ENCODE assay signal across 20 cellular contexts in genomic region chr4:6418193-6418755, GRCh38. TPM values are rescaled to one million over a fixed set of nuclear protein-coding genes. Genes with fewer than 3 reads are reported as not detected.
"Had no signal": no experiment of that assay in that cellular context is flagged by ENCODE, and none has a peak within 500 bp of the region (broad histone marks: within the 10 kb centered on the region; RNA-seq: fewer than 3 reads in every experiment).

No MANE protein-coding gene starts in this region.

- H3K36me3 Mint-ChIP-seq: activated naive CD4-positive, alpha-beta T cell treated with anti-CD3 and anti-CD28 coated beads, Interleukin-2, amount 50 U/mL, for 72 hours; WTC11 had no signal

- H3K27ac Mint-ChIP-seq: activated naive CD4-positive, alpha-beta T cell treated with anti-CD3 and anti-CD28 coated beads, Interleukin-2, amount 50 U/mL, for 72 hours; WTC11 had no signal

- H3K9me3 ChIP-seq: breast epithelium had no signal

- ATAC-seq: activated naive CD4-positive, alpha-beta T cell treated with anti-CD3 and anti-CD28 coated beads, Interleukin-2, amount 50 U/mL, for 72 hours; activated T-cell treated with anti-CD3 and anti-CD28 coated beads, Interleukin-2, amount 50 U/mL, for 4 hours; T-helper 17 cell; WTC11 had no signal

- H3K36me3 ChIP-seq: breast epithelium had no signal

- H3K4me3 Mint-ChIP-seq: activated T-cell treated with anti-CD3 and anti-CD28 coated beads, Interleukin-2, amount 50 U/mL, for 4 hours; T-helper 17 cell; WTC11 had no signal

- H3K27ac ChIP-seq: breast epithelium had no signal

- H3K4me3 ChIP-seq: breast epithelium had no signal

- H3K4me1 ChIP-seq: breast epithelium had no signal

- FAIRE-seq: RCC 7860 had no signal

- H3K9me3 Mint-ChIP-seq: activated naive CD4-positive, alpha-beta T cell treated with anti-CD3 and anti-CD28 coated beads, Interleukin-2, amount 50 U/mL, for 72 hours; activated T-cell treated with anti-CD3 and anti-CD28 coated beads, Interleukin-2, amount 50 U/mL, for 4 hours; WTC11 had no signal

- DNase-seq: activated CD4-positive, alpha-beta T cell treated with anti-CD3 and anti-CD28 coated beads for 48 hours; activated CD4-positive, alpha-beta T cell treated with anti-CD3 and anti-CD28 coated beads, Interleukin-2, amount 50 U/mL, for 4 hours; activated CD4-positive, CD25-positive, alpha-beta regulatory T cell treated with anti-CD3 and anti-CD28 coated beads, Interleukin-2, amount 50 U/mL, for 72 hours; activated effector memory CD4-positive, alpha-beta T cell treated with anti-CD3 and anti-CD28 coated beads, Interleukin-2, amount 50 U/mL, for 16 hours; activated naive CD4-positive, alpha-beta T cell treated with Interleukin-2 at 50 U/mL for 16 hours; activated T-cell treated with anti-CD3 and anti-CD28 coated beads, Interleukin-2, amount 50 U/mL, for 4 hours; anterior cingulate cortex; MM.1S; NCI-H146; NCI-H187 treated with DMSO at 0.1 percent for 48 hours; NCI-H2081 treated with DMSO at 0.1 percent for 48 hours; NCI-H446; NCI-H524; SHP77 treated with DMSO at 0.1 percent for 48 hours; T-helper 17 cell; T-helper 9 cell had no signal

RNA-seq across cellular contexts. Expression of gene PPP2R2C, which starts 54.1 kb away (rescaled TPM):
- total RNA-seq: activated naive CD4-positive, alpha-beta T cell treated with anti-CD3 and anti-CD28 coated beads, Interleukin-2, amount 50 U/mL, for 72 hours; activated T-cell treated with anti-CD3 and anti-CD28 coated beads, Interleukin-2, amount 50 U/mL, for 4 hours; T-helper 17 cell had no signal
